9 cellular contexts compared by ENCODE assay signal in genomic region chr17:8393470-8394231, GRCh38. TPM values are rescaled to one million over a fixed set of nuclear protein-coding genes. Genes with fewer than 3 reads are reported as not detected.
DNase-seq lines count a peak whose midpoint lies in the region; ATAC-seq and TF ChIP-seq lines count a peak whose summit lies in the region.
"Had no signal": no experiment of that assay in that cellular context is flagged by ENCODE, and none has a peak within 500 bp of the region (broad histone marks: within the 10 kb centered on the region; RNA-seq: fewer than 3 reads in every experiment).

No MANE protein-coding gene starts in this region.

- no peaks in the 10 kb centered on the region for H3K36me3 ChIP-seq in Peyer's patch
- H3K36me3 ChIP-seq in naive thymus-derived CD4-positive, alpha-beta T cell (ENCODE audit: control insufficient read depth in 2 of 3, insufficient read depth in 3 of 3, low read length in 3 of 3) = no peaks in the 10 kb centered on the region
- H3K36me3 ChIP-seq in H7 (replicated peaks; ENCODE audit: control insufficient read depth, insufficient read depth, low read length) = no peaks in the 10 kb centered on the region
- no peaks in the 10 kb centered on the region for H3K36me3 ChIP-seq in uterus
- H3K36me3 ChIP-seq in left ventricle myocardium inferior = no peaks in the 10 kb centered on the region

- H3K4me1 ChIP-seq in Peyer's patch (no peaks in the 10 kb centered on the region), uterus (no peaks in the 10 kb centered on the region), left ventricle myocardium inferior (no peaks in the 10 kb centered on the region)
- H3K4me1 ChIP-seq in naive thymus-derived CD4-positive, alpha-beta T cell (ENCODE audit: control insufficient read depth in 2 of 2, insufficient read depth in 2 of 2, low read length in 2 of 2) = peaks cover 12 to 14% of the 10 kb centered on the region in 2 donors

- TF ChIP-seq POLR2A in Peyer's patch (IDR thresholded peaks at IDR 0.05) (no peak), uterus (IDR thresholded peaks at IDR 0.05) (no peak)

- H3K27ac ChIP-seq in Peyer's patch = no peak overlapping the region
- peak overlapping the region; percentile 32 for H3K27ac ChIP-seq in naive thymus-derived CD4-positive, alpha-beta T cell (ENCODE audit: low read depth, low read length)
- H3K27ac ChIP-seq in uterus = no peak overlapping the region
- no peak overlapping the region for H3K27ac ChIP-seq in left ventricle myocardium inferior (replicated peaks)

- no peaks in the 10 kb centered on the region for H3K9me3 ChIP-seq in Peyer's patch
- no peaks in the 10 kb centered on the region for H3K9me3 ChIP-seq in naive thymus-derived CD4-positive, alpha-beta T cell (ENCODE audit: control insufficient read depth in 2 of 3, low read length in 3 of 3)
- no peaks in the 10 kb centered on the region for H3K9me3 ChIP-seq in uterus
- no peaks in the 10 kb centered on the region for H3K9me3 ChIP-seq in left ventricle myocardium inferior (replicated peaks)

- H3K4me1 Mint-ChIP-seq in activated naive CD8-positive, alpha-beta T cell treated with anti-CD3 and anti-CD28 coated beads, Interleukin-2, amount 50 U/mL, for 24 hours = peaks cover 9% of the 10 kb centered on the region
- peaks cover 6 to 19% (median 11%) of the 10 kb centered on the region in 7 donors for H3K4me1 Mint-ChIP-seq in naive thymus-derived CD4-positive, alpha-beta T cell

- H3K4me3 ChIP-seq in GM12865 (ENCODE audit: low read depth, low read length) (no peak overlapping the region), Peyer's patch (no peak overlapping the region), H7 (ENCODE audit: insufficient read depth, low read depth, low read length) (no peak overlapping the region), uterus (no peak overlapping the region), left ventricle myocardium inferior (no peak overlapping the region)
- H3K4me3 ChIP-seq in naive thymus-derived CD4-positive, alpha-beta T cell (ENCODE audit: low read length) = no peak overlapping the region

- peak; percentile 81 for ATAC-seq in activated naive CD8-positive, alpha-beta T cell treated with anti-CD3 and anti-CD28 coated beads, Interleukin-2, amount 50 U/mL, for 24 hours
- ATAC-seq in naive thymus-derived CD4-positive, alpha-beta T cell = peak; percentile 95
- ATAC-seq in HG02938 (IDR thresholded peaks at IDR 0.05; ENCODE audit: unreplicated experiment) = no peak

- no peaks in the 10 kb centered on the region for H3K36me3 Mint-ChIP-seq in activated naive CD8-positive, alpha-beta T cell treated with anti-CD3 and anti-CD28 coated beads, Interleukin-2, amount 50 U/mL, for 24 hours (ENCODE audit: low read depth)
- H3K36me3 Mint-ChIP-seq in naive thymus-derived CD4-positive, alpha-beta T cell = peaks cover 0 to 3% (median 0%) of the 10 kb centered on the region in 5 donors

- TF ChIP-seq CTCF in GM12865 (IDR thresholded peaks at IDR 0.05; ENCODE audit: insufficient read depth, low read depth, low read length, missing control alignments) (no peak), Peyer's patch (IDR thresholded peaks at IDR 0.05) (no peak), uterus (IDR thresholded peaks at IDR 0.05) (no peak), left ventricle myocardium inferior (IDR thresholded peaks at IDR 0.05; ENCODE audit: borderline replicate concordance) (no peak)

- peak overlapping the region; percentile 80 for H3K27ac Mint-ChIP-seq in activated naive CD8-positive, alpha-beta T cell treated with anti-CD3 and anti-CD28 coated beads, Interleukin-2, amount 50 U/mL, for 24 hours
- H3K27ac Mint-ChIP-seq in naive thymus-derived CD4-positive, alpha-beta T cell = peak overlapping the region; percentile 73 to 95 (median 88)

- CTCF ChIA-PET in naive thymus-derived CD4-positive, alpha-beta T cell (lab: Charles Lee) = interaction anchor here (0.9 to 1.0 kb wide), 2 partner anchors 10 to 17 kb away, joined by 3 to 6 read pairs; partner anchors contain the start of gene KRABD2

- H3K27me3 Mint-ChIP-seq in activated naive CD8-positive, alpha-beta T cell treated with anti-CD3 and anti-CD28 coated beads, Interleukin-2, amount 50 U/mL, for 24 hours = peaks cover 11% of the 10 kb centered on the region
- peaks cover 0 to 29% (median 8%) of the 10 kb centered on the region in 5 donors for H3K27me3 Mint-ChIP-seq in naive thymus-derived CD4-positive, alpha-beta T cell

- H3K9me3 Mint-ChIP-seq in activated naive CD8-positive, alpha-beta T cell treated with anti-CD3 and anti-CD28 coated beads, Interleukin-2, amount 50 U/mL, for 24 hours = no peaks in the 10 kb centered on the region
- H3K9me3 Mint-ChIP-seq in naive thymus-derived CD4-positive, alpha-beta T cell = no peaks in the 10 kb centered on the region

- POLR2A ChIA-PET in naive thymus-derived CD4-positive, alpha-beta T cell (lab: Charles Lee) = interaction anchor here (0.6 to 1.4 kb wide), 5 partner anchors 10 to 146 kb away, joined by 3 to 5 read pairs (median 4); partner anchors contain the start of genes CTC1, KRABD2 and NDEL1

- H3K27me3 ChIP-seq in Peyer's patch (no peaks in the 10 kb centered on the region), H7 (ENCODE audit: control insufficient read depth, insufficient read depth, low read length) (no peaks in the 10 kb centered on the region), uterus (no peaks in the 10 kb centered on the region), left ventricle myocardium inferior (ENCODE audit: low read depth) (peaks cover 70% of the 10 kb centered on the region)
- H3K27me3 ChIP-seq in naive thymus-derived CD4-positive, alpha-beta T cell (ENCODE audit: control insufficient read depth in 2 of 2, insufficient read depth in 2 of 2, low read length in 2 of 2) = no peaks in the 10 kb centered on the region

- DNase-seq in GM12865 (ENCODE audit: low read depth) (peak; percentile 27), Peyer's patch (peak in 2 of 3 donors; percentile 52 to 74), H7 (no peak), uterus (no peak), left ventricle myocardium inferior (no peak)
- peak; percentile 17 for DNase-seq in activated naive CD8-positive, alpha-beta T cell treated with anti-CD3 and anti-CD28 coated beads, Interleukin-2, amount 50 U/mL, for 24 hours
- DNase-seq in naive thymus-derived CD4-positive, alpha-beta T cell = peak in 7 of 9 donors; percentile 42 to 65 (median 60)

- no peak overlapping the region for H3K4me3 Mint-ChIP-seq in activated naive CD8-positive, alpha-beta T cell treated with anti-CD3 and anti-CD28 coated beads, Interleukin-2, amount 50 U/mL, for 24 hours
- H3K4me3 Mint-ChIP-seq in naive thymus-derived CD4-positive, alpha-beta T cell = peak overlapping the region; percentile 14 to 67 (median 38)

- intact Hi-C loops in naive thymus-derived CD4-positive, alpha-beta T cell (cut with micrococcal nuclease) = loop anchor here in 1 of 2 donors (1.0 kb wide), 1 partner anchor 10 kb away; the partner anchor contains the start of gene RPL26
- intact Hi-C loops in uterus (cut with DNase I; ENCODE audit: low total_unique reads) (no loop called here), left ventricle myocardium inferior (cut with micrococcal nuclease) (no loop called here)

RNA-seq across cellular contexts. Expression of gene RNF222, which starts 4.0 kb away (rescaled TPM):
- not detected for total RNA-seq in Peyer's patch
- total RNA-seq in naive thymus-derived CD4-positive, alpha-beta T cell = 1 to 10 TPM in 1 of 5 experiments, under 1 TPM in 3, not detected in 1; 0.13 to 1.7 (median 0.52) TPM
- polyA plus RNA-seq in naive thymus-derived CD4-positive, alpha-beta T cell = under 1 TPM; 0.16 to 0.35 TPM
- total RNA-seq in H7 (2014; rRNA removed; shearing (Covaris generic)) = not detected in 2 replicates
- not detected for total RNA-seq in uterus
- not detected for total RNA-seq in left ventricle myocardium inferior
- total RNA-seq: HT-29 had no signal

RNA-seq across cellular contexts. Expression of gene RPL26, which starts 10.7 kb away (rescaled TPM):
- 1,000 to 10,000 TPM in 2 of 4 donors, 100 to 1,000 TPM in 2; 851 to 2,184 (median 1,124) TPM for total RNA-seq in Peyer's patch
- 1,000 to 10,000 TPM; 2,029 to 3,298 (median 3,039) TPM for total RNA-seq in naive thymus-derived CD4-positive, alpha-beta T cell
- polyA plus RNA-seq in naive thymus-derived CD4-positive, alpha-beta T cell = 1,000 to 10,000 TPM; 1,965 to 2,128 TPM
- total RNA-seq in H7 (2014; rRNA removed; shearing (Covaris generic)) = 1,833 and 2,305 TPM in 2 replicates
- total RNA-seq in uterus = over 10,000 TPM in 1 of 4 donors, 1,000 to 10,000 TPM in 3; 2,192 to 15,169 (median 5,752) TPM
- 960 TPM for total RNA-seq in left ventricle myocardium inferior

RNA-seq across cellular contexts. Expression of gene NDEL1, which starts 42.0 kb away (rescaled TPM):
- total RNA-seq in Peyer's patch (100 to 1,000 TPM in 2 of 4 donors, 10 to 100 TPM in 2; 70.4 to 125 (median 99.9) TPM), uterus (100 to 1,000 TPM in 1 of 4 donors, 10 to 100 TPM in 3; 19.5 to 114 (median 63.8) TPM), left ventricle myocardium inferior (25.0 TPM)
- total RNA-seq in naive thymus-derived CD4-positive, alpha-beta T cell = 100 to 1,000 TPM in 4 of 5 experiments, 10 to 100 TPM in 1; 72.6 to 274 (median 116) TPM
- polyA plus RNA-seq in naive thymus-derived CD4-positive, alpha-beta T cell = 10 to 100 TPM; 53.7 to 73.2 TPM
- total RNA-seq in H7 (2014; rRNA removed; shearing (Covaris generic)) = 18.6 and 32.8 TPM in 2 replicates

RNA-seq across cellular contexts. Expression of gene ODF4, which starts 54.0 kb away (rescaled TPM):
- not detected for total RNA-seq in Peyer's patch
- not detected for total RNA-seq in naive thymus-derived CD4-positive, alpha-beta T cell
- not detected for polyA plus RNA-seq in naive thymus-derived CD4-positive, alpha-beta T cell
- not detected in 2 replicates for total RNA-seq in H7 (2014; rRNA removed; shearing (Covaris generic))
- total RNA-seq in uterus = not detected
- not detected for total RNA-seq in left ventricle myocardium inferior
- total RNA-seq: HT-29 had no signal

Comparison
In these comparisons a context has a peak if more than half of its experiments do, and no peak if none do; other contexts are left out.
1. DNase-seq: peak in GM12865 (single experiment), Peyer's patch (2 of 3), activated naive CD8-positive, alpha-beta T cell treated with anti-CD3 and anti-CD28 coated beads, Interleukin-2, amount 50 U/mL, for 24 hours (single experiment) and naive thymus-derived CD4-positive, alpha-beta T cell (7 of 9); none in H7 (single experiment), uterus (0 of 2) and left ventricle myocardium inferior (single experiment).